8 cellular contexts compared by ENCODE assay signal in genomic region chr13:36819811-36820140, GRCh38. TPM values are rescaled to one million over a fixed set of nuclear protein-coding genes. Genes with fewer than 3 reads are reported as not detected.
DNase-seq lines count a peak whose midpoint lies in the region; ATAC-seq, FAIRE-seq and TF ChIP-seq lines count a peak whose summit lies in the region.

No MANE protein-coding gene starts in this region.

- peak overlapping the region; percentile 83 for H3K9ac ChIP-seq in astrocyte (ENCODE audit: low read length)

- peak overlapping the region; percentile 97 for H2AFZ ChIP-seq in astrocyte (ENCODE audit: low read depth, low read length)

- DNase-seq in activated gamma-delta T cell treated with anti-CD3 and anti-CD28 coated beads, Interleukin-2, amount 50 U/mL, for 16 hours (ENCODE audit: low read depth), result peak; percentile 1
- DNase-seq in activated gamma-delta T cell treated with Interleukin-2 at 50 U/mL for 16 hours (no peak), NOMO-1 treated with DMSO at 0.1 percent for 48 hours (lab: John Stamatoyannopoulos, UW; ENCODE audit: unreplicated experiment) (peak; percentile 39), astrocyte (ENCODE audit: low read depth) (peak; percentile 36), left colon (no peak)
- peak; percentile 34 for DNase-seq in stimulated activated CD4-positive, alpha-beta T cell treated with anti-CD3 and anti-CD28 coated beads, Interleukin-4, amount 100 ng/mL, for 24 hours
- DNase-seq in effector CD8-positive, alpha-beta T cell (lab: John Stamatoyannopoulos, UW), result no peak

- peak; percentile 15 for ATAC-seq in HG02885 (IDR thresholded peaks at IDR 0.05; ENCODE audit: poor library complexity, unreplicated experiment)
- ATAC-seq in left colon, result peak; percentile 23

- intact Hi-C loops in left colon (cut with DNase I, micrococcal nuclease), result no loop called here

- H3K4me1 Mint-ChIP-seq in astrocyte (ENCODE audit: low read depth, unreplicated experiment), result peaks cover 22% of the 10 kb centered on the region

- peak overlapping the region; percentile 94 for H3K4me3 Mint-ChIP-seq in astrocyte (ENCODE audit: unreplicated experiment)

- H3K27ac Mint-ChIP-seq in astrocyte (ENCODE audit: unreplicated experiment), result peak overlapping the region; percentile 72

- no peaks in the 10 kb centered on the region for H3K36me3 ChIP-seq in astrocyte (ENCODE audit: insufficient read depth, low read length)

- peaks cover 10% of the 10 kb centered on the region for H4K20me1 ChIP-seq in astrocyte (ENCODE audit: insufficient read depth, low read length)

- H3K27me3 Mint-ChIP-seq in astrocyte (ENCODE audit: low read depth, unreplicated experiment), result no peaks in the 10 kb centered on the region

- H3K27me3 ChIP-seq in astrocyte (ENCODE audit: insufficient read depth, low read length), result no peaks in the 10 kb centered on the region

- H3K9me3 Mint-ChIP-seq in astrocyte (ENCODE audit: unreplicated experiment), result no peaks in the 10 kb centered on the region

- FAIRE-seq in astrocyte (lab: Jason Lieb, UNC), result no peak

- H3K4me3 ChIP-seq in astrocyte (ENCODE audit: insufficient read depth, low read depth, low read length), result peak overlapping the region; percentile 88

- H3K36me3 Mint-ChIP-seq in astrocyte (ENCODE audit: low read depth, unreplicated experiment), result no peaks in the 10 kb centered on the region

- peaks cover 50% of the 10 kb centered on the region for H3K79me2 ChIP-seq in astrocyte (ENCODE audit: insufficient read depth, low read length)

- peaks cover 20% of the 10 kb centered on the region for H3K4me1 ChIP-seq in astrocyte (ENCODE audit: insufficient read depth, low read length)

- H3K9me3 ChIP-seq in astrocyte (ENCODE audit: insufficient read depth, low read depth, low read length), result no peaks in the 10 kb centered on the region

- peak overlapping the region; percentile 73 for H3K27ac ChIP-seq in astrocyte (ENCODE audit: low read depth, low read length)

- no peak for TF ChIP-seq CTCF in astrocyte (IDR thresholded peaks at IDR 0.05; ENCODE audit: insufficient read depth, low read depth, low read length)

- H3K4me2 ChIP-seq in astrocyte (ENCODE audit: low read length), result peak overlapping the region; percentile 95

RNA-seq across cellular contexts. Expression of gene RFXAP, which starts 0.8 kb away (rescaled TPM):
- total RNA-seq in astrocyte (5.5 and 5.9 TPM in 2 replicates), left colon (1 to 10 TPM; 2.9 to 3.4 TPM)

Comparison
In these comparisons a context has a peak if more than half of its experiments do, and no peak if none do; other contexts are left out.
1. DNase-seq: peak in activated gamma-delta T cell treated with anti-CD3 and anti-CD28 coated beads, Interleukin-2, amount 50 U/mL, for 16 hours (single experiment), NOMO-1 treated with DMSO at 0.1 percent for 48 hours (single experiment), astrocyte (single experiment) and stimulated activated CD4-positive, alpha-beta T cell treated with anti-CD3 and anti-CD28 coated beads, Interleukin-4, amount 100 ng/mL, for 24 hours (single experiment); none in activated gamma-delta T cell treated with Interleukin-2 at 50 U/mL for 16 hours (single experiment), left colon (0 of 2) and effector CD8-positive, alpha-beta T cell (single experiment).